28 cellular contexts compared by ENCODE assay signal in the genomic region with DNA sequence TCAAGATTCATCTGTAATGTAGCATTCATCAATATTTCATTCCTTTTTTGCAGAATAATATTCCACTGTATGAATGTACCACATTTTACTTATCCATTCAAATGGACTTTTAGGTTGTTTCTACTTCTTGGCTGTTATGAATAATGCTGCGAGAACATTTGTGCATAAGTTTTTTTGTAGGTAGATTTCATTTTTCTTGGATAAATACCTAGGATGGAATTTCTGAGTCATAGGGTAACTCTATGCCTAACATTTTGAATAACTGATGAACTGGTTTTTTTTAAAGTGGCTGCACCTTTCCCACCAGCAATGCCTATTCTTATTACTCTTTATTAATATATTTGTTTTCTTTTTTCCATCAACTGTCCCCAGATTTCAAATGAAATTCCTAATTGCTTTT.
"Had no signal": no experiment of that assay in that cellular context is flagged by ENCODE, and none has a peak within 500 bp of the region (broad histone marks: within the 10 kb centered on the region; RNA-seq: fewer than 3 reads in every experiment).

No MANE protein-coding gene starts in this region.

- ATAC-seq: activated CD4-positive, alpha-beta T cell treated with anti-CD3 and anti-CD28 coated beads for 36 hours; activated CD4-positive, CD25-positive, alpha-beta regulatory T cell treated with anti-CD3 and anti-CD28 coated beads, Interleukin-2, amount 50 U/mL, for 24 hours; activated CD8-positive, alpha-beta T cell treated with anti-CD3 and anti-CD28 coated beads, Interleukin-2, amount 10 ng/mL, durations not matched to agents 7 days and 5 days; activated naive CD4-positive, alpha-beta T cell treated with anti-CD3 and anti-CD28 coated beads, Interleukin-2, amount 50 U/mL, for 72 hours; activated T-helper 17 cell treated with anti-CD3 and anti-CD28 coated beads, Interleukin-2, amount 50 U/mL, for 72 hours; K562; Right ventricle myocardium inferior had no signal

- H3K4me2 ChIP-seq: PC-9 had no signal

- H3K27me3 Mint-ChIP-seq: activated CD4-positive, alpha-beta T cell treated with anti-CD3 and anti-CD28 coated beads for 36 hours; activated T-helper 17 cell treated with anti-CD3 and anti-CD28 coated beads, Interleukin-2, amount 50 U/mL, for 72 hours had no signal

- H2AFZ ChIP-seq: PC-9 had no signal

- H3K27me3 ChIP-seq: adrenal gland, MG63 had no signal

- H3K27ac Mint-ChIP-seq: activated CD4-positive, alpha-beta T cell treated with anti-CD3 and anti-CD28 coated beads for 36 hours; activated CD4-positive, alpha-beta T cell treated with anti-CD3 and anti-CD28 coated beads, Interleukin-2, amount 10 ng/mL, durations not matched to agents 7 days and 5 days; activated CD8-positive, alpha-beta T cell treated with anti-CD3 and anti-CD28 coated beads, Interleukin-2, amount 10 ng/mL, durations not matched to agents 7 days and 5 days; activated naive CD4-positive, alpha-beta T cell treated with anti-CD3 and anti-CD28 coated beads, Interleukin-2, amount 50 U/mL, for 72 hours; activated T-helper 17 cell treated with anti-CD3 and anti-CD28 coated beads, Interleukin-2, amount 50 U/mL, for 72 hours had no signal

- DNase-seq: activated CD4-positive, alpha-beta T cell treated with anti-CD3 and anti-CD28 coated beads for 36 hours; activated CD4-positive, alpha-beta T cell treated with anti-CD3 and anti-CD28 coated beads, Interleukin-2, amount 10 ng/mL, durations not matched to agents 7 days and 5 days; activated CD4-positive, alpha-beta T cell treated with anti-CD3 and anti-CD28 coated beads, Interleukin-2, amount 50 U/mL, for 48 hours; activated CD8-positive, alpha-beta T cell treated with anti-CD3 and anti-CD28 coated beads, Interleukin-2, amount 10 ng/mL, durations not matched to agents 7 days and 5 days; activated effector memory CD4-positive, alpha-beta T cell treated with anti-CD3 and anti-CD28 coated beads, Interleukin-2, amount 50 U/mL, for 16 hours; activated naive CD4-positive, alpha-beta T cell; activated T-cell treated with anti-CD3 and anti-CD28 coated beads, Interleukin-2, amount 50 U/mL, for 48 hours; adrenal gland; central memory CD4-positive, alpha-beta T cell; MG63; NCI-H1048; NCI-H1105 treated with DMSO at 0.1 percent for 48 hours; NCI-H1436; NCI-H1694; NCI-H1930; NCI-H345; NCI-H524 treated with DMSO at 0.1 percent for 48 hours; NK-92 treated with Interleukin-12 subunit alpha and Interleukin-12 subunit beta, amount 100 ng/mL, for 24 hours; PC-9; SIG-M5; T1000 had no signal

- H3K4me3 Mint-ChIP-seq: activated CD4-positive, alpha-beta T cell treated with anti-CD3 and anti-CD28 coated beads for 36 hours; activated CD4-positive, alpha-beta T cell treated with anti-CD3 and anti-CD28 coated beads, Interleukin-2, amount 10 ng/mL, durations not matched to agents 7 days and 5 days; activated CD8-positive, alpha-beta T cell treated with anti-CD3 and anti-CD28 coated beads, Interleukin-2, amount 10 ng/mL, durations not matched to agents 7 days and 5 days had no signal

- H3K4me3 ChIP-seq: adrenal gland, K562, MG63, PC-9 had no signal

- H3K9me3 ChIP-seq: adrenal gland, MG63 had no signal

- H3K27ac ChIP-seq: adrenal gland, PC-9, RWPE1 had no signal

- H3K36me3 Mint-ChIP-seq: activated naive CD4-positive, alpha-beta T cell treated with anti-CD3 and anti-CD28 coated beads, Interleukin-2, amount 50 U/mL, for 72 hours; brain had no signal

- H3K36me3 ChIP-seq: adrenal gland, MG63 had no signal

- H3K9me3 Mint-ChIP-seq: activated CD4-positive, alpha-beta T cell treated with anti-CD3 and anti-CD28 coated beads, Interleukin-2, amount 10 ng/mL, durations not matched to agents 7 days and 5 days; activated naive CD4-positive, alpha-beta T cell treated with anti-CD3 and anti-CD28 coated beads, Interleukin-2, amount 50 U/mL, for 72 hours; activated T-helper 17 cell treated with anti-CD3 and anti-CD28 coated beads, Interleukin-2, amount 50 U/mL, for 72 hours had no signal
